8 cellular contexts compared by ENCODE assay signal in the genomic region with DNA sequence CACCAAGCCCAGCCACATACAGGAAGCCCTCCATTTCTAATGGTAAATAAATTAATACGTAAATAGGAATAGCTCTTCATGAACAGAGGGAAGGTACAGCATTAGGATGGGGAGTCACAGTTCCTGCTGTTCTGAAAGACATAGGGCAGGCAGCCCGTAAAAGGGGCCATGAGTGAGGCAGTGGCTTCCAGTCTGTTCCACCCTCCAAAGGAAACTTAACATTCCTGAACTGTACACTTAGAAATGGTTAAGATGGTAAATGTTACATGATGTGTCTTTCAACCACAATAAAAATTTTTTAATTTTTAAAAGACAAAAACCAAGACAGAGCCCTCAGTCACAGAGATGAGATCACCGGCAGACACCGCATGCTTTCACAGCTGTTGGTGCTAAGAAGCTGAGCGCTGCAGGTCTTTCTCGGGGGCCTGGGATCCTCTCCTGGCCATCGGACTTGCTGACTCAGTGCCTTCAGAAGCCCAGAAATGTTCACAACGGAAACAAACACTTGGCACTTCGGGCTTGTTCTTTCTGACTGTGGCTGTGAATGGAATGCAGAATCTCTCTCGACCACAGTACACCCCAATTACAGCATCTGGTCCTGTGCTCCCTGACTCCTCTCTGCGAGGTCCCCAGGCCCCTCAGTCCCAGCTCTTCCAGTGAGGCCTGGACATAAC. TPM values are rescaled to one million over a fixed set of nuclear protein-coding genes. Genes with fewer than 3 reads are reported as not detected.
DNase-seq lines count a peak whose midpoint lies in the region; FAIRE-seq and TF ChIP-seq lines count a peak whose summit lies in the region.

No MANE protein-coding gene starts in this region.

- peaks cover 6% of the 10 kb centered on the region; the same call in 1 of the 2 replicates for H3F3A ChIP-seq in PC-9 (ENCODE audit: insufficient read depth, low read depth)

- H3K27ac ChIP-seq in spleen (peak overlapping the region; percentile 51 to 77 (median 62)), PC-9 (no peak overlapping the region)

- H3K27me3 ChIP-seq in spleen (replicated peaks in 1 of 7) (no peaks in the 10 kb centered on the region), PC-9 (ENCODE audit: insufficient read depth, low read depth) (no peaks in the 10 kb centered on the region)

- H2AFZ ChIP-seq in PC-9, result no peak overlapping the region

- H3K4me1 ChIP-seq in spleen (peaks cover 10 to 57% (median 25%) of the 10 kb centered on the region in 6 donors), PC-9 (replicated peaks; ENCODE audit: insufficient read depth) (no peaks in the 10 kb centered on the region)

- CTCF ChIA-PET in PC-9 (lab: Charles Lee), result no interaction called here

- FAIRE-seq in GM19239 (lab: Jason Lieb, UNC), result no peak

- BruUV-seq in PC-9 (replicated peaks; lab: Mats Ljungman, UMichigan), result no TSS peak

- H3K9me2 ChIP-seq in PC-9 (ENCODE audit: insufficient read depth), result no peaks in the 10 kb centered on the region

- in situ Hi-C loops in astrocyte of the spinal cord (cut with HindIII; ENCODE audit: low sequenced_read_pairs), result no loop called here

- no peaks in the 10 kb centered on the region for H3K79me2 ChIP-seq in PC-9 (ENCODE audit: low read depth)

- TF ChIP-seq CTCF in astrocyte of the spinal cord (IDR thresholded peaks at IDR 0.05; ENCODE audit: low read depth, low read length), result no peak
- no peak for TF ChIP-seq CTCF in spleen (IDR thresholded peaks at IDR 0.05 in 8 of 11, conservative IDR thresholded peaks at IDR 0.05 in 3 of 11)
- TF ChIP-seq CTCF in PC-9 (conservative IDR thresholded peaks at IDR 0.05), result no peak

- H3K4me2 ChIP-seq in PC-9, result no peak overlapping the region

- H4K20me1 ChIP-seq in PC-9 (ENCODE audit: insufficient read depth), result no peaks in the 10 kb centered on the region

- H3K9me3 ChIP-seq in spleen, result no peaks in the 10 kb centered on the region
- H3K9me3 ChIP-seq in PC-9 (ENCODE audit: insufficient read depth, low read depth), result no peaks in the 10 kb centered on the region

- 43 to 59% (median 45%) methylated on average over 11 of the region's 11 CpGs for WGBS in spleen, 5 donors

- H3K4me3 ChIP-seq in astrocyte of the spinal cord (ENCODE audit: low read depth, low read length), result no peak overlapping the region
- no peak overlapping the region for H3K4me3 ChIP-seq in spleen
- no peak overlapping the region for H3K4me3 ChIP-seq in PC-9

- intact Hi-C loops in spleen (cut with DNase I; ENCODE audit: low total_unique reads) (no loop called here), PC-9 (cut with micrococcal nuclease; ENCODE audit: unreplicated experiment) (no loop called here)

- POLR2A ChIA-PET in PC-9 (lab: Charles Lee; ENCODE audit: unreplicated experiment), result no interaction called here

- peaks cover 0 to 100% (median 47%) of the 10 kb centered on the region in 6 donors for H3K36me3 ChIP-seq in spleen
- peaks cover 21% of the 10 kb centered on the region for H3K36me3 ChIP-seq in PC-9 (ENCODE audit: low read depth)

- no peak for TF ChIP-seq POLR2A in spleen (IDR thresholded peaks at IDR 0.05)

- DNase-seq in HCEC 1CT, result peak; percentile 98
- DNase-seq in astrocyte of the spinal cord (ENCODE audit: low read depth, low spot score), result peak; percentile 99
- DNase-seq in kidney glomerular epithelial cell (lab: John Stamatoyannopoulos, UW), result peak; percentile 35
- no peak for DNase-seq in spleen
- DNase-seq in GM19239 (ENCODE audit: insufficient read length, low spot score), result no peak
- no peak for DNase-seq in COR-L47 (lab: John Stamatoyannopoulos, UW)
- no peak for DNase-seq in PC-9
- no peak for DNase-seq in activated gamma-delta T cell (lab: John Stamatoyannopoulos, UW)

RNA-seq across cellular contexts. Expression of a gene that starts 36.4 kb away (rescaled TPM):
- total RNA-seq in spleen (10 to 100 TPM; 28.3 to 81.7 (median 50.3) TPM), PC-9 (2021) (40.9 and 49.0 TPM in 2 replicates)
- 10 to 100 TPM; 17.0 to 29.3 (median 20.0) TPM for polyA plus RNA-seq in spleen

Comparison
In these comparisons a context has a peak if more than half of its experiments do, and no peak if none do; other contexts are left out.
1. DNase-seq: peak in HCEC 1CT (single experiment), astrocyte of the spinal cord (single experiment) and kidney glomerular epithelial cell (single experiment); none in spleen (single experiment), GM19239 (single experiment), COR-L47 (single experiment), PC-9 (0 of 2) and activated gamma-delta T cell (single experiment).